In genomic region chr19:8487137-8487851, GRCh38 we compare ENCODE assay signal across 8 cellular contexts. TPM values are rescaled to one million over a fixed set of nuclear protein-coding genes. Genes with fewer than 3 reads are reported as not detected.
DNase-seq lines count a peak whose midpoint lies in the region; ATAC-seq lines count a peak whose summit lies in the region.

No MANE protein-coding gene starts in this region.

- H4K12ac ChIP-seq in trophoblast cell (ENCODE audit: low read depth, low read length) = no peak overlapping the region

- no peaks in the 10 kb centered on the region for H3K79me2 ChIP-seq in trophoblast cell (ENCODE audit: control insufficient read depth, insufficient read depth, low read length, poor library complexity)

- H3K4ac ChIP-seq in trophoblast cell (ENCODE audit: low read depth, low read length) = no peak overlapping the region

- POLR2A ChIA-PET in T-cell (lab: Charles Lee) = interaction anchor here (0.7 to 0.8 kb wide), 2 partner anchors 8 to 19 kb away, joined by 3 read pairs; no protein-coding TSS in a partner anchor

- peaks cover 39 to 44% (median 41%) of the 10 kb centered on the region in 3 donors for H3K4me1 Mint-ChIP-seq in T-cell

- no peaks in the 10 kb centered on the region for H3K79me1 ChIP-seq in trophoblast cell (ENCODE audit: low read length)

- no peaks in the 10 kb centered on the region for H3K27me3 Mint-ChIP-seq in T-cell

- H4K91ac ChIP-seq in trophoblast cell (ENCODE audit: low read depth, low read length) = no peak overlapping the region

- H3K4me1 ChIP-seq in trophoblast cell (ENCODE audit: control insufficient read depth in 1 of 2, insufficient read depth in 2 of 2, low read length in 2 of 2) = no peaks in the 10 kb centered on the region

- no peak overlapping the region for H3K23ac ChIP-seq in trophoblast cell (ENCODE audit: low read length)

- H3K9ac ChIP-seq in trophoblast cell (ENCODE audit: low read length) = no peak overlapping the region

- peaks cover 43% of the 10 kb centered on the region for H3K36me3 Mint-ChIP-seq in T-cell

- no peak overlapping the region for H4K8ac ChIP-seq in trophoblast cell (ENCODE audit: low read depth, low read length)

- H3K14ac ChIP-seq in trophoblast cell (ENCODE audit: low read length) = no peak overlapping the region

- peaks cover 72 to 78% of the 10 kb centered on the region in 2 experiments for H3K36me3 ChIP-seq in trophoblast cell (ENCODE audit: control insufficient read depth in 1 of 2, insufficient read depth in 2 of 2, low read length in 2 of 2)

- no peaks in the 10 kb centered on the region for H3K27me3 ChIP-seq in trophoblast cell (ENCODE audit: insufficient read depth, low read length)

- H3K4me3 Mint-ChIP-seq in T-cell = peak overlapping the region; percentile 32 to 68 (median 62)

- H3K27ac ChIP-seq in caudate nucleus (ENCODE audit: low read depth, low read length) = peak overlapping the region; percentile 69
- no peak overlapping the region for H3K27ac ChIP-seq in trophoblast cell (ENCODE audit: low read depth, low read length)

- no peak overlapping the region for H2BK12ac ChIP-seq in trophoblast cell (ENCODE audit: low read length)

- H3K9me3 Mint-ChIP-seq in T-cell = no peaks in the 10 kb centered on the region

- no peak overlapping the region for H2BK5ac ChIP-seq in trophoblast cell (ENCODE audit: low read depth, low read length, poor library complexity)

- no peak overlapping the region for H2BK120ac ChIP-seq in trophoblast cell (ENCODE audit: insufficient read depth, low read length, poor library complexity)

- peak overlapping the region; percentile 88 to 97 for H3K27ac Mint-ChIP-seq in T-cell

- no peak overlapping the region for H3K18ac ChIP-seq in trophoblast cell (ENCODE audit: low read length)

- no peak overlapping the region for H3K4me2 ChIP-seq in trophoblast cell (ENCODE audit: low read length)

- no peak overlapping the region for H3K4me3 ChIP-seq in trophoblast cell (ENCODE audit: low read depth, low read length)

- ATAC-seq in GM19351 (IDR thresholded peaks at IDR 0.05; ENCODE audit: unreplicated experiment) (peak; percentile 58), T-cell (replicated peaks in 1 of 4) (peak; percentile 82 to 93 (median 89))

- CTCF ChIA-PET in T-cell (lab: Charles Lee) = interaction anchor here in 1 of 2 donors (0.6 to 1.1 kb wide), 5 partner anchors 26 to 92 kb away, joined by 3 read pairs; partner anchors contain the start of genes MYO1F and ZNF414

- no peak overlapping the region for H2AK5ac ChIP-seq in trophoblast cell (ENCODE audit: low read length)

- H3K9me3 ChIP-seq in trophoblast cell (ENCODE audit: insufficient read depth, low read depth, low read length) = peaks cover 6% of the 10 kb centered on the region

- no CpG with 5 or more reads among the region's 13 CpGs for WGBS in trophoblast cell (ENCODE audit: extremely low coverage, insufficient coverage, insufficient read length)

- DNase-seq in T-cell (peak; percentile 37 to 80 (median 59)), caudate nucleus (lab: John Stamatoyannopoulos, UW) (peak in 19 of 61 donors; percentile 3 to 47 (median 27)), trophoblast cell (peak; percentile 25 to 26), DMS79 treated with DMSO at 0.1 percent for 48 hours (lab: John Stamatoyannopoulos, UW) (no peak), EL (no peak), NCI-H524 (lab: John Stamatoyannopoulos, UW) (no peak), NCI-H2227 (lab: John Stamatoyannopoulos, UW; ENCODE audit: unreplicated experiment) (no peak)

- H2AFZ ChIP-seq in trophoblast cell (ENCODE audit: insufficient read depth, low read length, poor library complexity) = no peak overlapping the region

RNA-seq across cellular contexts. Expression of gene PRAM1, which starts 15.1 kb away (rescaled TPM):
- 1 to 10 TPM; 2.2 to 5.1 (median 3.8) TPM for total RNA-seq in T-cell
- polyA plus RNA-seq in trophoblast cell (2013) = 0.07 and 0.11 TPM in 2 replicates

RNA-seq across cellular contexts. Expression of gene ZNF414, which starts 26.7 kb away (rescaled TPM):
- total RNA-seq in T-cell = 10 to 100 TPM; 34.4 to 78.6 (median 67.2) TPM
- polyA plus RNA-seq in trophoblast cell (2013) = 17.6 TPM in 2 replicates

RNA-seq across cellular contexts. Expression of gene HNRNPM, which starts 42.5 kb away (rescaled TPM):
- 100 to 1,000 TPM; 200 to 272 (median 213) TPM for total RNA-seq in T-cell
- polyA plus RNA-seq in trophoblast cell (2013) = 145 and 148 TPM in 2 replicates

Comparison
In these comparisons a context has a peak if more than half of its experiments do, and no peak if none do; other contexts are left out.
1. DNase-seq: peak in T-cell (34 of 34) and trophoblast cell (2 of 2); none in DMS79 treated with DMSO at 0.1 percent for 48 hours (single experiment), EL (single experiment), NCI-H524 (0 of 2) and NCI-H2227 (single experiment).